ENCODE assay signal across 8 cellular contexts in genomic region chr17:39636927-39637736, GRCh38. TPM values are rescaled to one million over a fixed set of nuclear protein-coding genes. Genes with fewer than 3 reads are reported as not detected.
A peak's percentile ranks its signal among the peaks of the same experiment; 100 is the strongest.
DNase-seq lines count a peak whose midpoint lies in the region; ATAC-seq and TF ChIP-seq lines count a peak whose summit lies in the region.

TSS of gene STARD3 (plus strand) at chr17:39637144. CDS start at chr17:39653532, 16,388 bp downstream.

- H3K27ac ChIP-seq in angular gyrus (ENCODE audit: low read depth, low read length) (peak within 1 kb of the TSS; percentile 90), right atrium auricular region (peak within 1 kb of the TSS; percentile 92 to 93), urinary bladder (ENCODE audit: low read depth) (peak within 1 kb of the TSS; percentile 77)

- intact Hi-C loops in T-helper 2 cell treated with Interferon-gamma antibody and Interleukin-4, amounts not matched to agents 100 ng/mL and 5 ng/mL, for 36 hours (cut with micrococcal nuclease), result loop anchor here (2.0 to 10.0 kb wide), 5 partner anchors 50 to 345 kb away; partner anchors contain the start of genes MIEN1, PGAP3 and PSMD3

- TF ChIP-seq CTCF in GM12864 (IDR thresholded peaks at IDR 0.05; ENCODE audit: low read depth, low read length, missing control alignments) (no peak), right atrium auricular region (IDR thresholded peaks at IDR 0.05) (peak in 1 of 2 donors; percentile 43)

- H3K4me3 ChIP-seq in GM12864 (ENCODE audit: low read depth, low read length) (peak within 1 kb of the TSS; percentile 84), right atrium auricular region (peak within 1 kb of the TSS; percentile 79 to 89), urinary bladder (ENCODE audit: low read depth, low read length) (peak within 1 kb of the TSS; percentile 60)

- under 1% methylated on average over 69 of the region's 69 CpGs for WGBS in urinary bladder

- peak; percentile 82 for ATAC-seq in HG02642 (IDR thresholded peaks at IDR 0.05; ENCODE audit: poor library complexity, unreplicated experiment)

- peak; percentile 67 for DNase-seq in GM12864 (ENCODE audit: low read depth)
- DNase-seq in NCI-H146 (lab: John Stamatoyannopoulos, UW), result peak; percentile 87
- peak; percentile 88 for DNase-seq in right atrium auricular region (ENCODE audit: low spot score)
- peak; percentile 46 for DNase-seq in pulmonary artery endothelial cell (ENCODE audit: low read depth, low spot score)

- H3K36me3 ChIP-seq in right atrium auricular region, result no peaks in the 10 kb centered on the region
- no peaks in the 10 kb centered on the region for H3K36me3 ChIP-seq in urinary bladder (ENCODE audit: insufficient read depth)

- no peaks in the 10 kb centered on the region for H3K27me3 ChIP-seq in right atrium auricular region

- H3K9me3 ChIP-seq in right atrium auricular region, result no peaks in the 10 kb centered on the region

- peaks cover 0 to 57% of the 10 kb centered on the region in 2 donors for H3K4me1 ChIP-seq in right atrium auricular region
- no peaks in the 10 kb centered on the region for H3K4me1 ChIP-seq in urinary bladder (ENCODE audit: insufficient read depth)

RNA-seq across cellular contexts. Expression of gene STARD3, which starts in this region (rescaled TPM):
- total RNA-seq in T-helper 2 cell treated with Interferon-gamma antibody and Interleukin-4, amounts not matched to agents 100 ng/mL and 5 ng/mL, for 36 hours, result 59.3 and 64.4 TPM in 2 replicates
- total RNA-seq in right atrium auricular region, result 10 to 100 TPM; 18.5 to 22.2 TPM
- 25.4 and 36.5 TPM in 2 replicates for total RNA-seq in pulmonary artery endothelial cell
- 18.2 TPM for total RNA-seq in urinary bladder
- polyA plus RNA-seq in urinary bladder, result 69.4 TPM

Comparison
In these comparisons a context has a peak if more than half of its experiments do, and no peak if none do; other contexts are left out.
1. Peak in every context shown above with its lines: DNase-seq, ATAC-seq, H3K4me3 ChIP-seq and H3K27ac ChIP-seq.